ENCODE assay signal across 1 cellular context in genomic region chr3:52317178-52317577, GRCh38.
TF ChIP-seq lines count a peak whose summit lies in the region.

No MANE protein-coding gene starts in this region.

TF ChIP-seq in GM12878, 131 proteins besides CTCF, POLR2A, EP300 and RAD21:
- TF ChIP-seq RUNX3 (IDR thresholded peaks at IDR 0.05; ENCODE audit: low read length): 0 out of 2 replicates have a peak, but pooled peaks have one; percentile 0
- no peak for TF ChIP-seq ATF3 (IDR thresholded peaks at IDR 0.05; ENCODE audit: borderline replicate concordance, extremely low read depth, low read depth, low read length)
- no peak for TF ChIP-seq ASH2L (IDR thresholded peaks at IDR 0.05; ENCODE audit: borderline replicate concordance, low read depth)
